ENCODE assay signal across 25 cellular contexts in the genomic region with DNA sequence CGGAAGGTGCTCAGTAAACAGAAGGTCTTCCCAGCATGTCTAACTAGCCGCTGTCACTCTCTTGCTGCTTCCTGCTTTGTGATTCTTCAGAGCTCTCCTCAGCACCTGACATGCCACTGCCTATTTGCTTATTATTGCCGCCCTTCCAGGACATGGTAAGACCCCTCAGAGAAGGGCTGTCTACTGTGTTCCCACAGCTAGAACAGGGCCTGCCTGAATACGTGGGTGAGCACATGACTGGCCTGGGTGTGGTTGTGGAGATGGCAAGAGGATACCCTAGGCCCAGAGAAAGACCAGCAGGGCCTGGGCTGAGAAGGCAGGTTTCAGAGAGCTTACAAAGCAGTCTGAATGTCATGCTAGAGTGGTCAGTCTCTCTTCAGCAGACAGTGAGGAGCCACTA.
"Had no signal": no experiment of that assay in that cellular context is flagged by ENCODE, and none has a peak within 500 bp of the region (broad histone marks: within the 10 kb centered on the region; RNA-seq: fewer than 3 reads in every experiment).

No MANE protein-coding gene starts in this region.

- H3K27ac Mint-ChIP-seq: dendritic cell treated with granulocyte-macrophage colony-stimulating factor and Interleukin-4, amounts not matched to agents 40 ng/mL and 50 ng/mL, for 4 days; immature natural killer cell; memory B cell had no signal

- H3K36me3 Mint-ChIP-seq: immature natural killer cell, memory B cell had no signal

- H3K36me3 ChIP-seq: colonic mucosa, esophagus muscularis mucosa, gastroesophageal sphincter, heart right ventricle, left lung had no signal

- ATAC-seq: foreskin keratinocyte, gastroesophageal sphincter, heart right ventricle, left cardiac atrium, left lung, left ventricle myocardium superior had no signal

- H3K27ac ChIP-seq: colonic mucosa, esophagus muscularis mucosa, foreskin keratinocyte, gastroesophageal sphincter, heart right ventricle, left lung had no signal

- DNase-seq: cerebellar nuclear complex; colonic mucosa; cortex of kidney; effector CD4-positive, alpha-beta T cell; effector memory CD4-positive, alpha-beta T cell; foreskin keratinocyte; head of caudate nucleus; heart right ventricle; hippocampal formation; immature natural killer cell; islet precursor cell; kidney; kidney glomerular epithelial cell; left cardiac atrium; left lung; left ventricle myocardium superior; mammary epithelial cell; mesendoderm; midbrain had no signal

- H3K9me3 Mint-ChIP-seq: central memory CD8-positive, alpha-beta T cell; dendritic cell treated with granulocyte-macrophage colony-stimulating factor and Interleukin-4, amounts not matched to agents 40 ng/mL and 50 ng/mL, for 4 days; immature natural killer cell; memory B cell had no signal

- H3K4me3 ChIP-seq: colonic mucosa, esophagus muscularis mucosa, gastroesophageal sphincter, heart right ventricle, left lung, lung had no signal

- H3K9me3 ChIP-seq: colonic mucosa, esophagus muscularis mucosa, gastroesophageal sphincter, heart right ventricle, left lung had no signal

- H3K4me3 Mint-ChIP-seq: central memory CD8-positive, alpha-beta T cell; dendritic cell treated with granulocyte-macrophage colony-stimulating factor and Interleukin-4, amounts not matched to agents 40 ng/mL and 50 ng/mL, for 4 days; memory B cell had no signal

- H3K4me1 ChIP-seq: colonic mucosa, foreskin keratinocyte had no signal
